23 cellular contexts compared by ENCODE assay signal in the genomic region with DNA sequence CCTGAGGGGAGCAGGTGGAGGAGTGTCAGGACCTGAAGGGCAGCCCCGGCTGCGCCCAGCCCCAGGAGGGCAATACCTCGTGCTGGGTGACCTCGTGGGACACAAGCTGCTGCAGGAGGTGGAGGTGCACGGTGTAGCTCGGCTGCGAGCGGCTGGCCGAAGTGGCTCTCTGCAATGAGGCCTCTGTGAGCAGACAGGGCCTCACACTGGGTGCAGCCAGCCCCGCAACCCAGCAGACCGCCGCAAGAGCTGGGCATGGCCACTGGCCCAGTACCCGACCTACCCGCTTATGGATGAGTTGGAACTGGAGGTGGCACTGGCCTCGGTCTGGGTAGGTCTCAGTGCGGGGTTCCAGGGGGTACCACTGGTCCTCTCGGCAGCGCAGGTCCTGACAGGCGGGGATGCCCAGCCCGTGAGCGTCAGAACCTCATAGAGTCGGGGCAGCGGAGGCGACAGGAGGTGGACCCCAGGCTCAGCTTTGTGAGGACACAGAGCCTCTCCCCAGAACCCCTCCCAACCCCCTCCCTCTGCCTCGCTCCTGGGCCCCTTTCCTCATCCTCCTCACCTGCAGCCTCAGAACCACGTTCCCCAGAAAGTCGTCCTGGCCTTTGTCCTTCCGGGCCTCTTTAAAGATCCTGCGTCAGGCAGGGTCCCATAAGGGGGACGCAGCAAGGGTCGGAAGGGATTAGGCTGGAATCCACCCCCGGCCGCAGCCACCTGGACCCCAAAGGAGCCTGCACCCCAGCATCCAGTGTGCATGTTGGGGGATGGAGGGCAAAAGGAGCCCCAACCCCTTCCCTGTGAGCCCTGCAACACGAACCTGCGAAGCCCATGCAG.
"Had no signal": no experiment of that assay in that cellular context is flagged by ENCODE, and none has a peak within 500 bp of the region (broad histone marks: within the 10 kb centered on the region; RNA-seq: fewer than 3 reads in every experiment).

No MANE protein-coding gene starts in this region.

- H3K36me3 ChIP-seq: breast epithelium, transverse colon, vagina had no signal

- ATAC-seq: activated CD8-positive, alpha-beta T cell treated with anti-CD3 and anti-CD28 coated beads for 36 hours; activated naive CD4-positive, alpha-beta T cell treated with anti-CD3 and anti-CD28 coated beads, Interleukin-2, amount 50 U/mL, for 72 hours; gastroesophageal sphincter; left colon; lower lobe of right lung; stimulated activated naive CD8-positive, alpha-beta T cell treated with anti-CD3 and anti-CD28 coated beads, Interleukin-15, amount 100 ng/mL, for 72 hours; WTC11 had no signal

- DNase-seq: activated CD4-positive, alpha-beta T cell treated with anti-CD3 and anti-CD28 coated beads for 4 hours; activated CD8-positive, alpha-beta T cell treated with anti-CD3 and anti-CD28 coated beads for 36 hours; activated effector memory CD4-positive, alpha-beta T cell treated with anti-CD3 and anti-CD28 coated beads, Interleukin-2, amount 50 U/mL, for 16 hours; activated T-cell treated with anti-CD3 and anti-CD28 coated beads, Interleukin-2, amount 50 U/mL, for 1 hour; adrenal gland; cortex of kidney; effector CD4-positive, alpha-beta T cell; left colon; lower lobe of right lung; stimulated activated CD4-positive, alpha-beta T cell treated with anti-CD3 and anti-CD28 coated beads, Interleukin-15, amount 100 ng/mL, for 24 hours; stimulated activated CD4-positive, alpha-beta T cell treated with anti-CD3 and anti-CD28 coated beads, Interleukin-2, amount 100 ng/mL, for 48 hours; stimulated activated naive CD8-positive, alpha-beta T cell treated with anti-CD3 and anti-CD28 coated beads, Interleukin-15, amount 100 ng/mL, for 72 hours; transverse colon had no signal

- H3K4me1 Mint-ChIP-seq: nephron had no signal

- H3K36me3 Mint-ChIP-seq: activated naive CD4-positive, alpha-beta T cell treated with anti-CD3 and anti-CD28 coated beads, Interleukin-2, amount 50 U/mL, for 72 hours; WTC11 had no signal

- H3K27me3 ChIP-seq: adrenal gland, breast epithelium, esophagus muscularis mucosa, gastroesophageal sphincter, suprapubic skin, transverse colon, vagina had no signal

- H3K4me3 Mint-ChIP-seq: activated CD8-positive, alpha-beta T cell treated with anti-CD3 and anti-CD28 coated beads for 36 hours; nephron; WTC11 had no signal

- H3K27ac ChIP-seq: adrenal gland, breast epithelium, esophagus muscularis mucosa, gastroesophageal sphincter, lower lobe of right lung, suprapubic skin, transverse colon, vagina had no signal

- H3K27ac Mint-ChIP-seq: activated CD8-positive, alpha-beta T cell treated with anti-CD3 and anti-CD28 coated beads for 36 hours; nephron; progenitor cell of endocrine pancreas; stimulated activated naive CD8-positive, alpha-beta T cell treated with anti-CD3 and anti-CD28 coated beads, Interleukin-15, amount 100 ng/mL, for 72 hours; T-helper 2 cell treated with Interferon-gamma antibody and Interleukin-4, amounts not matched to agents 5 μg/mL and 100 μg/mL, for 36 hours; WTC11 had no signal

- H3K4me3 ChIP-seq: adrenal gland, breast epithelium, esophagus muscularis mucosa, gastroesophageal sphincter, lower lobe of right lung, suprapubic skin, transverse colon, vagina had no signal

- H3K9me3 Mint-ChIP-seq: activated CD8-positive, alpha-beta T cell treated with anti-CD3 and anti-CD28 coated beads for 36 hours; activated naive CD4-positive, alpha-beta T cell treated with anti-CD3 and anti-CD28 coated beads, Interleukin-2, amount 50 U/mL, for 72 hours; nephron; stimulated activated naive CD8-positive, alpha-beta T cell treated with anti-CD3 and anti-CD28 coated beads, Interleukin-15, amount 100 ng/mL, for 72 hours; T-helper 2 cell treated with Interferon-gamma antibody and Interleukin-4, amounts not matched to agents 5 μg/mL and 100 μg/mL, for 36 hours; WTC11 had no signal

- H3K9me3 ChIP-seq: adrenal gland, breast epithelium, esophagus muscularis mucosa, gastroesophageal sphincter, lower lobe of right lung, suprapubic skin, transverse colon, vagina had no signal

- H3K27me3 Mint-ChIP-seq: activated CD8-positive, alpha-beta T cell treated with anti-CD3 and anti-CD28 coated beads for 36 hours; progenitor cell of endocrine pancreas; stimulated activated naive CD8-positive, alpha-beta T cell treated with anti-CD3 and anti-CD28 coated beads, Interleukin-15, amount 100 ng/mL, for 72 hours had no signal
